14 cellular contexts compared by ENCODE assay signal in genomic region chr6:3801960-3802359, GRCh38. TPM values are rescaled to one million over a fixed set of nuclear protein-coding genes. Genes with fewer than 3 reads are reported as not detected.
A peak's percentile ranks its signal among the peaks of the same experiment; 100 is the strongest.
DNase-seq lines count a peak whose midpoint lies in the region; ATAC-seq and TF ChIP-seq lines count a peak whose summit lies in the region.
"Had no signal": no experiment of that assay in that cellular context is flagged by ENCODE, and none has a peak within 500 bp of the region (broad histone marks: within the 10 kb centered on the region; RNA-seq: fewer than 3 reads in every experiment).

No MANE protein-coding gene starts in this region.

- H3K27ac Mint-ChIP-seq in activated naive CD4-positive, alpha-beta T cell treated with anti-CD3 and anti-CD28 coated beads, Interleukin-2, amount 50 U/mL, for 72 hours: no peak overlapping the region
- peak overlapping the region; percentile 30 for H3K27ac Mint-ChIP-seq in endothelial cell (ENCODE audit: unreplicated experiment)
- H3K27ac Mint-ChIP-seq: activated naive CD8-positive, alpha-beta T cell treated with anti-CD3 and anti-CD28 coated beads for 36 hours had no signal

- no peaks in the 10 kb centered on the region for H3K27me3 Mint-ChIP-seq in endothelial cell (ENCODE audit: unreplicated experiment)

- peak; percentile 48 to 75 for ATAC-seq in activated naive CD4-positive, alpha-beta T cell treated with anti-CD3 and anti-CD28 coated beads, Interleukin-2, amount 50 U/mL, for 72 hours
- ATAC-seq in HG02943 (IDR thresholded peaks at IDR 0.05; ENCODE audit: low read depth, unreplicated experiment): peak; percentile 53
- no peak for ATAC-seq in HG03039 (IDR thresholded peaks at IDR 0.05; ENCODE audit: unreplicated experiment)
- ATAC-seq in GM19023 (IDR thresholded peaks at IDR 0.05; ENCODE audit: unreplicated experiment): no peak
- ATAC-seq: right lobe of liver had no signal

- no peaks in the 10 kb centered on the region for H3K36me3 Mint-ChIP-seq in activated naive CD4-positive, alpha-beta T cell treated with anti-CD3 and anti-CD28 coated beads, Interleukin-2, amount 50 U/mL, for 72 hours
- no peaks in the 10 kb centered on the region for H3K36me3 Mint-ChIP-seq in endothelial cell (ENCODE audit: low read depth, unreplicated experiment)
- H3K36me3 Mint-ChIP-seq: activated naive CD8-positive, alpha-beta T cell treated with anti-CD3 and anti-CD28 coated beads for 36 hours had no signal

- H3K4me1 Mint-ChIP-seq in endothelial cell (ENCODE audit: unreplicated experiment): peaks cover 44% of the 10 kb centered on the region
- H3K4me1 Mint-ChIP-seq: activated naive CD8-positive, alpha-beta T cell treated with anti-CD3 and anti-CD28 coated beads for 36 hours had no signal

- no peaks in the 10 kb centered on the region for H3K9me3 Mint-ChIP-seq in activated naive CD4-positive, alpha-beta T cell treated with anti-CD3 and anti-CD28 coated beads, Interleukin-2, amount 50 U/mL, for 72 hours
- H3K9me3 Mint-ChIP-seq in endothelial cell (ENCODE audit: unreplicated experiment): no peaks in the 10 kb centered on the region
- H3K9me3 Mint-ChIP-seq: activated naive CD8-positive, alpha-beta T cell treated with anti-CD3 and anti-CD28 coated beads for 36 hours had no signal

- no peak for DNase-seq in activated naive CD4-positive, alpha-beta T cell treated with anti-CD3 and anti-CD28 coated beads, Interleukin-2, amount 50 U/mL, for 72 hours (ENCODE audit: low spot score in 2 of 2)
- no peak for DNase-seq in activated naive CD4-positive, alpha-beta T cell treated with anti-CD3 and anti-CD28 coated beads, Interleukin-2, amount 50 U/mL, for 16 hours
- no peak for DNase-seq in endothelial cell (ENCODE audit: low spot score)
- DNase-seq in dedifferentiated amniotic fluid mesenchymal stem cell (ENCODE audit: extremely low spot score): no peak
- DNase-seq in effector CD4-positive, alpha-beta T cell: no peak
- DNase-seq: activated naive CD8-positive, alpha-beta T cell treated with anti-CD3 and anti-CD28 coated beads for 36 hours; COR-L47; foreskin fibroblast; OCI-M1; right lobe of liver; stimulated activated CD4-positive, alpha-beta T cell treated with anti-CD3 and anti-CD28 coated beads, Interleukin-2, amount 100 ng/mL, for 48 hours had no signal

- H3K4me3 Mint-ChIP-seq in endothelial cell (ENCODE audit: unreplicated experiment): no peak overlapping the region
- H3K4me3 Mint-ChIP-seq: activated naive CD8-positive, alpha-beta T cell treated with anti-CD3 and anti-CD28 coated beads for 36 hours had no signal

- TF ChIP-seq CTCF in endothelial cell (IDR thresholded peaks at IDR 0.05; ENCODE audit: unreplicated experiment): no peak

RNA-seq across cellular contexts. Expression of gene FAM50B, which starts 47.2 kb away (rescaled TPM):
- total RNA-seq in activated naive CD4-positive, alpha-beta T cell treated with anti-CD3 and anti-CD28 coated beads, Interleukin-2, amount 50 U/mL, for 72 hours: 1 to 10 TPM; 5.7 to 7.5 TPM
- 3.8 TPM for total RNA-seq in endothelial cell (ENCODE audit: unreplicated experiment)

RNA-seq across cellular contexts. Expression of gene PXDC1, which starts 50.4 kb away (rescaled TPM):
- total RNA-seq in activated naive CD4-positive, alpha-beta T cell treated with anti-CD3 and anti-CD28 coated beads, Interleukin-2, amount 50 U/mL, for 72 hours: under 1 TPM; 0.35 to 0.36 TPM
- total RNA-seq in endothelial cell (ENCODE audit: unreplicated experiment): 41.0 TPM

Comparison
In these comparisons a context has a peak if more than half of its experiments do, and no peak if none do; other contexts are left out.
1. ATAC-seq: peak in activated naive CD4-positive, alpha-beta T cell treated with anti-CD3 and anti-CD28 coated beads, Interleukin-2, amount 50 U/mL, for 72 hours (2 of 2) and HG02943 (single experiment); none in HG03039 (single experiment) and GM19023 (single experiment).
2. RNA of gene PXDC1, which starts 50.4 kb away (total RNA-seq): 41.0 TPM in endothelial cell (single experiment); 0.35 to 0.36 TPM in activated naive CD4-positive, alpha-beta T cell treated with anti-CD3 and anti-CD28 coated beads, Interleukin-2, amount 50 U/mL, for 72 hours; every median in the first group is over 10 times any median in the second.